Comparison of ENCODE assay signal across 1 cellular context in the genomic region with DNA sequence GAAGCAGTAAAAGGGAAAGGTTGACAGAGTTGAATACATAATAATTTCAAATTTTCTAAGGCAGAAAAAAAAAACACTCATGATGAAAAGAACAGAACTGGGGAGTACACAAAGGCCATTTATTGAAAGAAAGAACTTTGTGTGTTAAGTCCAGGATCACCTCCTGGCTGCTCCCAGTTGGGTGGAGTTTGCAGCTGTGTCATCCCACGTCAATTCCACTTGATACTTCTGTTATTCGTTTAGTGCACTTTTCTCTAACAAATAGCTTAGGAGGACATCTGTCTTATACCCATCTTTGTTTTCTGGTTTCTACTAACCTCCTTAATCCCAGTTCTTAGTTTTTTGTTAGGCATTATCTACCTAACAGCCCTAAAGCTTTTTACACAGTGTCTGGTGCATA.
TF ChIP-seq lines count a peak whose summit lies in the region.

No MANE protein-coding gene starts in this region.

TF ChIP-seq in neural cell, 6 proteins besides CTCF, POLR2A, EP300 and RAD21 (continued from another document):
- TF ChIP-seq, protein P1, sequence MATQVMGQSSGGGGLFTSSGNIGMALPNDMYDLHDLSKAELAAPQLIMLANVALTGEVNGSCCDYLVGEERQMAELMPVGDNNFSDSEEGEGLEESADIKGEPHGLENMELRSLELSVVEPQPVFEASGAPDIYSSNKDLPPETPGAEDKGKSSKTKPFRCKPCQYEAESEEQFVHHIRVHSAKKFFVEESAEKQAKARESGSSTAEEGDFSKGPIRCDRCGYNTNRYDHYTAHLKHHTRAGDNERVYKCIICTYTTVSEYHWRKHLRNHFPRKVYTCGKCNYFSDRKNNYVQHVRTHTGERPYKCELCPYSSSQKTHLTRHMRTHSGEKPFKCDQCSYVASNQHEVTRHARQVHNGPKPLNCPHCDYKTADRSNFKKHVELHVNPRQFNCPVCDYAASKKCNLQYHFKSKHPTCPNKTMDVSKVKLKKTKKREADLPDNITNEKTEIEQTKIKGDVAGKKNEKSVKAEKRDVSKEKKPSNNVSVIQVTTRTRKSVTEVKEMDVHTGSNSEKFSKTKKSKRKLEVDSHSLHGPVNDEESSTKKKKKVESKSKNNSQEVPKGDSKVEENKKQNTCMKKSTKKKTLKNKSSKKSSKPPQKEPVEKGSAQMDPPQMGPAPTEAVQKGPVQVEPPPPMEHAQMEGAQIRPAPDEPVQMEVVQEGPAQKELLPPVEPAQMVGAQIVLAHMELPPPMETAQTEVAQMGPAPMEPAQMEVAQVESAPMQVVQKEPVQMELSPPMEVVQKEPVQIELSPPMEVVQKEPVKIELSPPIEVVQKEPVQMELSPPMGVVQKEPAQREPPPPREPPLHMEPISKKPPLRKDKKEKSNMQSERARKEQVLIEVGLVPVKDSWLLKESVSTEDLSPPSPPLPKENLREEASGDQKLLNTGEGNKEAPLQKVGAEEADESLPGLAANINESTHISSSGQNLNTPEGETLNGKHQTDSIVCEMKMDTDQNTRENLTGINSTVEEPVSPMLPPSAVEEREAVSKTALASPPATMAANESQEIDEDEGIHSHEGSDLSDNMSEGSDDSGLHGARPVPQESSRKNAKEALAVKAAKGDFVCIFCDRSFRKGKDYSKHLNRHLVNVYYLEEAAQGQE (IDR thresholded peaks at IDR 0.05; ENCODE audit: borderline replicate concordance): no peak
